ENCODE assay signal across 8 cellular contexts in the genomic region with DNA sequence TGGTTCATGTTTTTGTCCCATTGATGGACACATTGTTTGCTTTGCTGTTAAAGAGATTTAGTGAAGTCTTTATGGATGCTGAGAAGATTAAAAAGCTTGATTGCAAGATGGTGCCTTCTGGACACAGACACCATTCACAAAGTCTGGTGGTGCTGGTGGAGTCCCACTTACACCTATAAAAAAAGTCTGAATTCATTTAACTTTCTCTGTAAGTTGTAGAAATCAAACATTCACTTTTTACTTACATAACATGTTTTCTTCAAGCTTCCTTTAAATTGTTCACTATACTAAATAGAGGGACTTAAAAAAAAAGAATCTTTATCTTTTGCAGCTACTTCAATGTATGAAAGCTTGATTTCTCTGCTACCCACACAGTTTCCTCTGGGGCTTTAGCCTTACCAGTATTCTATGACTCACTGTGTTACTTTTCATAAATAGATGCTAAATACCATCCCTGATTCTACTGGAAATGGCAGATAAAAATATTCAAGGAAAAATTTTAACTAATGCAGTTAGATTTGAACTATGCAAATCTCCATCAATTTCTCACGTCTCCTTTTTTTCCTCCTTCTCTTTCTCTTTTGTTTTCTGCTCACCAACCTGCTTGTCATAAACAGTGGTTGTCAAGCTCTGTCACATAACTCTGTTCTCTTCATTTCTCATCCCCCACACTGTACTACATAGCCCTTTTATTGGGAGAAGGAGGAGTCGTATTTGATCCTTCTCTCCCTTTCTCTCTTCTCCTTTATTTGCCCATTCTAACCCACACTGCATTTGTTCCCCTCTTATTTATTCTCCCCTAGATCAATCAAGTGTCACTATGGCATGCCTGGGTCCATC.
DNase-seq lines count a peak whose midpoint lies in the region; ATAC-seq and TF ChIP-seq lines count a peak whose summit lies in the region.

No MANE protein-coding gene starts in this region.

- no peak overlapping the region for H2AFZ ChIP-seq in trophoblast cell (ENCODE audit: insufficient read depth, low read length, poor library complexity)

- peaks cover 50% of the 10 kb centered on the region for H3K4me1 Mint-ChIP-seq in memory B cell

- H4K8ac ChIP-seq in trophoblast cell (ENCODE audit: low read depth, low read length), result no peak overlapping the region

- no peak overlapping the region for H3K23ac ChIP-seq in trophoblast cell (ENCODE audit: low read length)

- TF ChIP-seq POLR2A in ovary (IDR thresholded peaks at IDR 0.05), result no peak

- H3K36me3 ChIP-seq in trophoblast cell (ENCODE audit: control insufficient read depth in 1 of 2, insufficient read depth in 2 of 2, low read length in 2 of 2) (no peaks in the 10 kb centered on the region), ovary (no peaks in the 10 kb centered on the region)

- H3K9ac ChIP-seq in trophoblast cell (ENCODE audit: low read length), result no peak overlapping the region

- no peak overlapping the region for H2BK12ac ChIP-seq in trophoblast cell (ENCODE audit: low read length)

- H3K27me3 ChIP-seq in trophoblast cell (ENCODE audit: insufficient read depth, low read length) (no peaks in the 10 kb centered on the region), ovary (no peaks in the 10 kb centered on the region)

- peak; percentile 59 for DNase-seq in GM03348 (ENCODE audit: low spot score)
- DNase-seq in SK-N-DZ (ENCODE audit: low spot score), result peak; percentile 24
- DNase-seq in memory B cell (ENCODE audit: low spot score in 2 of 2), result no peak
- DNase-seq in trophoblast cell, result no peak
- no peak for DNase-seq in ovary
- DNase-seq in GM13977 (ENCODE audit: low spot score), result no peak
- no peak for DNase-seq in NCI-H774 (lab: John Stamatoyannopoulos, UW)

- no peak for TF ChIP-seq EP300 in ovary (IDR thresholded peaks at IDR 0.05)

- H3K9me3 ChIP-seq in trophoblast cell (ENCODE audit: insufficient read depth, low read depth, low read length) (peaks cover 2% of the 10 kb centered on the region), ovary (no peaks in the 10 kb centered on the region)

- no CpG with 5 or more reads among the region's 2 CpGs for WGBS in trophoblast cell (ENCODE audit: extremely low coverage, insufficient coverage, insufficient read length)
- WGBS in ovary, 3 donors, result 69 to 74% (median 73%) methylated on average over 2 of the region's 2 CpGs

- no peaks in the 10 kb centered on the region for H3K27me3 Mint-ChIP-seq in memory B cell

- no peak overlapping the region for H4K91ac ChIP-seq in trophoblast cell (ENCODE audit: low read depth, low read length)

- H3K14ac ChIP-seq in trophoblast cell (ENCODE audit: low read length), result no peak overlapping the region

- H3K79me1 ChIP-seq in trophoblast cell (ENCODE audit: low read length), result no peaks in the 10 kb centered on the region

- no peak overlapping the region for H4K12ac ChIP-seq in trophoblast cell (ENCODE audit: low read depth, low read length)

- H3K36me3 Mint-ChIP-seq in memory B cell, result peaks cover 1% of the 10 kb centered on the region

- H3K9me3 Mint-ChIP-seq in memory B cell, result peaks cover 1% of the 10 kb centered on the region

- no peak overlapping the region for H2BK120ac ChIP-seq in trophoblast cell (ENCODE audit: insufficient read depth, low read length, poor library complexity)

- peaks cover 0 to 5% of the 10 kb centered on the region in 2 experiments for H3K4me1 ChIP-seq in trophoblast cell (ENCODE audit: control insufficient read depth in 1 of 2, insufficient read depth in 2 of 2, low read length in 2 of 2)
- peaks cover 11% of the 10 kb centered on the region for H3K4me1 ChIP-seq in ovary (ENCODE audit: insufficient read depth)

- H2AK5ac ChIP-seq in trophoblast cell (ENCODE audit: low read length), result no peak overlapping the region

- no peak overlapping the region for H3K4me3 ChIP-seq in trophoblast cell (ENCODE audit: low read depth, low read length)
- H3K4me3 ChIP-seq in ovary, result no peak overlapping the region

- peak overlapping the region; percentile 70 for H3K4me3 Mint-ChIP-seq in memory B cell

- H3K79me2 ChIP-seq in trophoblast cell (ENCODE audit: control insufficient read depth, insufficient read depth, low read length, poor library complexity), result no peaks in the 10 kb centered on the region

- peak overlapping the region; percentile 96 for H3K27ac Mint-ChIP-seq in memory B cell

- no peak overlapping the region for H3K4me2 ChIP-seq in trophoblast cell (ENCODE audit: low read length)

- H3K4ac ChIP-seq in trophoblast cell (ENCODE audit: low read depth, low read length), result no peak overlapping the region

- intact Hi-C loops in ovary (cut with DNase I), result loop anchor here in 3 of 4 donors (5.0 to 10.0 kb wide), 5 partner anchors 185 to 543 kb away; a partner anchor contains a TSS

- H2BK5ac ChIP-seq in trophoblast cell (ENCODE audit: low read depth, low read length, poor library complexity), result no peak overlapping the region

- ATAC-seq in GM21786 (IDR thresholded peaks at IDR 0.05; ENCODE audit: unreplicated experiment) (peak; percentile 41), memory B cell (ENCODE audit: low read depth) (peak; percentile 55)

- no peak for TF ChIP-seq CTCF in ovary (IDR thresholded peaks at IDR 0.05)
- TF ChIP-seq CTCF in GM13977 (IDR thresholded peaks at IDR 0.05; ENCODE audit: extremely low read depth, insufficient read depth, missing control alignments), result no peak

- H3K18ac ChIP-seq in trophoblast cell (ENCODE audit: low read length), result no peak overlapping the region

- in situ Hi-C loops in GM13977 (cut with MboI; ENCODE audit: low pct_unique_long_range_greater_than_20kb, low sequenced_read_pairs, unreplicated experiment), result no loop called here

- H3K27ac ChIP-seq in trophoblast cell (ENCODE audit: low read depth, low read length) (no peak overlapping the region), ovary (no peak overlapping the region)

Comparison
In these comparisons a context has a peak if more than half of its experiments do, and no peak if none do; other contexts are left out.
1. DNase-seq: peak in GM03348 (single experiment) and SK-N-DZ (single experiment); none in memory B cell (0 of 2), trophoblast cell (0 of 2), ovary (0 of 5), GM13977 (single experiment) and NCI-H774 (single experiment).